18 cellular contexts compared by ENCODE assay signal in genomic region chr4:77220841-77221613, GRCh38.
DNase-seq lines count a peak whose midpoint lies in the region; ATAC-seq and TF ChIP-seq lines count a peak whose summit lies in the region.
"Had no signal": no experiment of that assay in that cellular context is flagged by ENCODE, and none has a peak within 500 bp of the region (broad histone marks: within the 10 kb centered on the region; RNA-seq: fewer than 3 reads in every experiment).

No MANE protein-coding gene starts in this region.

- ATAC-seq in left lung (peak; percentile 82), left colon (no peak), HG03342 (IDR thresholded peaks at IDR 0.05; ENCODE audit: unreplicated experiment) (no peak)
- ATAC-seq: activated CD8-positive, alpha-beta T cell treated with anti-CD3 and anti-CD28 coated beads for 36 hours; body of pancreas; effector memory CD8-positive, alpha-beta T cell; natural killer cell had no signal

- H3K27ac ChIP-seq in esophagus muscularis mucosa (replicated peaks in 1 of 4), result no peak overlapping the region
- H3K27ac ChIP-seq in left lung, result no peak overlapping the region
- H3K27ac ChIP-seq: BLaER1, body of pancreas, SJSA1 had no signal

- WGBS in esophagus muscularis mucosa, result 62% methylated on average over 7 of the region's 7 CpGs

- H3K36me3 Mint-ChIP-seq in activated naive CD8-positive, alpha-beta T cell treated with anti-CD3 and anti-CD28 coated beads for 36 hours, result no peaks in the 10 kb centered on the region
- H3K36me3 Mint-ChIP-seq: natural killer cell had no signal

- no peaks in the 10 kb centered on the region for H3K36me3 ChIP-seq in esophagus muscularis mucosa
- no peaks in the 10 kb centered on the region for H3K36me3 ChIP-seq in left lung
- H3K36me3 ChIP-seq: BLaER1, SJSA1 had no signal

- intact Hi-C loops in esophagus muscularis mucosa (cut with DNase I), result no loop called here
- intact Hi-C loops in left lung (cut with DNase I), result no loop called here
- intact Hi-C loops in left colon (cut with DNase I, micrococcal nuclease), result no loop called here

- no peak overlapping the region for H3K27ac Mint-ChIP-seq in activated naive CD8-positive, alpha-beta T cell treated with anti-CD3 and anti-CD28 coated beads for 36 hours
- H3K27ac Mint-ChIP-seq: activated CD8-positive, alpha-beta T cell treated with anti-CD3 and anti-CD28 coated beads for 36 hours; activated T-helper 2 cell treated with anti-CD3 and anti-CD28 coated beads, Interferon-gamma antibody, Interleukin-2, Interleukin-4, amounts not matched to agents 10 μg/mL and 5 μg/mL and 100 μg/mL, durations not matched to agents 14 hours and 24 hours and 36 hours; effector memory CD8-positive, alpha-beta T cell; natural killer cell had no signal

- H3K4me1 Mint-ChIP-seq in activated naive CD8-positive, alpha-beta T cell treated with anti-CD3 and anti-CD28 coated beads for 36 hours, result no peaks in the 10 kb centered on the region
- H3K4me1 Mint-ChIP-seq: natural killer cell had no signal

- no peak for TF ChIP-seq CTCF in esophagus muscularis mucosa (IDR thresholded peaks at IDR 0.05)
- TF ChIP-seq CTCF in left lung (IDR thresholded peaks at IDR 0.05), result no peak

- H3K9me3 ChIP-seq in esophagus muscularis mucosa, result no peaks in the 10 kb centered on the region
- H3K9me3 ChIP-seq in left lung, result no peaks in the 10 kb centered on the region
- H3K9me3 ChIP-seq: BLaER1, body of pancreas, SJSA1 had no signal

- no peak for TF ChIP-seq POLR2A in esophagus muscularis mucosa (IDR thresholded peaks at IDR 0.05; ENCODE audit: low read depth)

- H3K27me3 Mint-ChIP-seq in activated naive CD8-positive, alpha-beta T cell treated with anti-CD3 and anti-CD28 coated beads for 36 hours, result no peaks in the 10 kb centered on the region

- no peak for TF ChIP-seq EP300 in esophagus muscularis mucosa (IDR thresholded peaks at IDR 0.05)

- no peak overlapping the region for H3K4me3 ChIP-seq in esophagus muscularis mucosa
- no peak overlapping the region for H3K4me3 ChIP-seq in left lung
- H3K4me3 ChIP-seq: BLaER1, body of pancreas, SJSA1 had no signal

- no peaks in the 10 kb centered on the region for H3K9me3 Mint-ChIP-seq in activated naive CD8-positive, alpha-beta T cell treated with anti-CD3 and anti-CD28 coated beads for 36 hours
- H3K9me3 Mint-ChIP-seq: activated CD8-positive, alpha-beta T cell treated with anti-CD3 and anti-CD28 coated beads for 36 hours; activated T-helper 2 cell treated with anti-CD3 and anti-CD28 coated beads, Interferon-gamma antibody, Interleukin-2, Interleukin-4, amounts not matched to agents 10 μg/mL and 5 μg/mL and 100 μg/mL, durations not matched to agents 14 hours and 24 hours and 36 hours; effector memory CD8-positive, alpha-beta T cell; natural killer cell had no signal

- no peak overlapping the region for H3K4me3 Mint-ChIP-seq in activated naive CD8-positive, alpha-beta T cell treated with anti-CD3 and anti-CD28 coated beads for 36 hours
- H3K4me3 Mint-ChIP-seq: activated CD8-positive, alpha-beta T cell treated with anti-CD3 and anti-CD28 coated beads for 36 hours; effector memory CD8-positive, alpha-beta T cell; natural killer cell had no signal

- H3K27me3 ChIP-seq in esophagus muscularis mucosa (no peaks in the 10 kb centered on the region), left lung (no peaks in the 10 kb centered on the region)
- H3K27me3 ChIP-seq: BLaER1, body of pancreas had no signal

- H3K4me1 ChIP-seq in esophagus muscularis mucosa, result no peaks in the 10 kb centered on the region
- H3K4me1 ChIP-seq in left lung, result no peaks in the 10 kb centered on the region
- H3K4me1 ChIP-seq: BLaER1, body of pancreas, SJSA1 had no signal

- DNase-seq in Daoy (ENCODE audit: low read depth), result peak; percentile 1
- DNase-seq in NCI-H2029 treated with DMSO at 0.1 percent for 48 hours (lab: John Stamatoyannopoulos, UW), result peak; percentile 70
- peak; percentile 78 for DNase-seq in esophagus muscularis mucosa (ENCODE audit: extremely low spot score)
- DNase-seq in left lung, result peak in 1 of 2 donors; percentile 35
- no peak for DNase-seq in left colon
- no peak for DNase-seq in foreskin melanocyte
- DNase-seq in activated naive CD8-positive, alpha-beta T cell treated with anti-CD3 and anti-CD28 coated beads for 36 hours, result no peak
- DNase-seq: activated CD8-positive, alpha-beta T cell treated with anti-CD3 and anti-CD28 coated beads for 36 hours; effector memory CD8-positive, alpha-beta T cell; glutamatergic neuron; Kasumi-1; natural killer cell; NCI-H2081 treated with DMSO at 0.1 percent for 48 hours had no signal

Comparison
In these comparisons a context has a peak if more than half of its experiments do, and no peak if none do; other contexts are left out.
1. DNase-seq: peak in Daoy (single experiment), NCI-H2029 treated with DMSO at 0.1 percent for 48 hours (single experiment) and esophagus muscularis mucosa (single experiment); none in left colon (0 of 2), foreskin melanocyte (single experiment) and activated naive CD8-positive, alpha-beta T cell treated with anti-CD3 and anti-CD28 coated beads for 36 hours (single experiment).